In the genomic region with DNA sequence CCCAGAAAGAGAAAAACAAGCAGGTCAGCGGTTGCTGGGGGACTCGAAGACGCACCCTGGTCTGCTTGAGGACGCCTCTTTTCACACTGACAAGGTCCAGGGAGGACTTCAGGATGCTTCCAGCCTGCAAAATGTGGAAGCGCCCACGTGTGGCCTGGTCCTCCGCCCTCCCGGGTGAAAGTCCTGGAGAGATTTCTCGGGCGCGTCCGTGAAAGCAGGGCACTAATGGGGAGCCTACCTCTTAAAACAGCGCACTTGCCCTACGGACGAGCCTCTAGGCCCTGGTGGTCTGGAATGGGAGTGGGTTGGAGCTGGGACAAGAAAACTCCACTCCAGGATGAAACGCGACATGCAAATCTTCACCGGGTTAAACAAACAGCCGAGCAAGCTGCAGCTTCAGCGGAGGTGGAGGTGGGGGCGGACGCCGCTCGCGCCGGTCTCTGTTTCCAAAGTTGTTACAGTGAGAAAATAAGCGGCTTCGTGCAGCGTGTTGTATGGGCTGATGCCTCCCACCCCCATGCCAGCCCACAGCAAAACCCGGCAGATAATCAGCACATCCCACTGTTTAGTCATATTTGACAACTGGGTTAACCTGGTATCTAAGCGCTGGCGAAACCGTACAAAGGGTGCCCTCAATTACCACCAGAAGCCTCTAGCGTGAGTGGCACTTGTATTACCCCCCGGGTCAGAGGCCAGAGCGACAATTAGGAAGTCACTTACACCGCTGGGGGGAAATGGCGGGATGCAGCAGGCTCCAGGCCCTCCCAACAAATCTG, we compare ENCODE assay signal across 10 cellular contexts.
DNase-seq lines count a peak whose midpoint lies in the region; ATAC-seq and TF ChIP-seq lines count a peak whose summit lies in the region.
"Had no signal": no experiment of that assay in that cellular context is flagged by ENCODE, and none has a peak within 500 bp of the region (broad histone marks: within the 10 kb centered on the region; RNA-seq: fewer than 3 reads in every experiment).

No MANE protein-coding gene starts in this region.

- ATAC-seq in GM18868 (IDR thresholded peaks at IDR 0.05; ENCODE audit: unreplicated experiment): no peak
- ATAC-seq in GM21381 (IDR thresholded peaks at IDR 0.05; ENCODE audit: unreplicated experiment): no peak

- no peak for TF ChIP-seq CTCF in AG09309 (IDR thresholded peaks at IDR 0.05; ENCODE audit: control insufficient read depth, insufficient read depth, low read depth, low read length, missing control alignments)
- TF ChIP-seq CTCF in GM12875 (IDR thresholded peaks at IDR 0.05; ENCODE audit: borderline replicate concordance, insufficient read depth, low read depth, low read length): no peak

- DNase-seq in AG09309 (ENCODE audit: low read depth) (no peak), islet precursor cell (peak; percentile 65), NCI-H1417 (lab: John Stamatoyannopoulos, UW) (no peak), NCI-H524 (lab: John Stamatoyannopoulos, UW) (no peak)
- peak; percentile 63 for DNase-seq in activated CD8-positive, alpha-beta memory T cell treated with anti-CD3 and anti-CD28 coated beads, Interleukin-2, amount 50 U/mL, for 48 hours
- DNase-seq: NCI-H2171, thyroid gland had no signal

- H3K4me3 ChIP-seq in AG09309 (ENCODE audit: control insufficient read depth, low read depth, low read length) (peak overlapping the region; percentile 32), GM12875 (ENCODE audit: low read depth, low read length) (peak overlapping the region; percentile 42)
- H3K4me3 ChIP-seq: thyroid gland had no signal

Comparison
In these comparisons a context has a peak if more than half of its experiments do, and no peak if none do; other contexts are left out.
1. DNase-seq: peak in activated CD8-positive, alpha-beta memory T cell treated with anti-CD3 and anti-CD28 coated beads, Interleukin-2, amount 50 U/mL, for 48 hours (single experiment) and islet precursor cell (single experiment); none in AG09309 (single experiment), NCI-H1417 (0 of 3) and NCI-H524 (0 of 2).